Comparison of ENCODE assay signal across 25 cellular contexts in genomic region chr1:109827466-109827865, GRCh38.
A peak's percentile ranks its signal among the peaks of the same experiment; 100 is the strongest.
DNase-seq lines count a peak whose midpoint lies in the region; ATAC-seq and TF ChIP-seq lines count a peak whose summit lies in the region.
"Had no signal": no experiment of that assay in that cellular context is flagged by ENCODE, and none has a peak within 500 bp of the region (broad histone marks: within the 10 kb centered on the region; RNA-seq: fewer than 3 reads in every experiment).

No MANE protein-coding gene starts in this region.

- peak overlapping the region in 8 of 11 experiments; percentile 17 to 100 (median 64); a peak in 13 of 22 replicates for H3K27ac ChIP-seq in BLaER1 treated with 17β-estradiol and CSF1 and Interleukin-3, amounts not matched to agents 10 nM and 100 nM
- H3K27ac ChIP-seq in neural progenitor cell = no peak overlapping the region
- H3K27ac ChIP-seq: body of pancreas, colonic mucosa, uterus had no signal

- H4K20me1 ChIP-seq in BLaER1 treated with 17β-estradiol and CSF1 and Interleukin-3, amounts not matched to agents 10 nM and 100 nM = no peaks in the 10 kb centered on the region
- no peaks in the 10 kb centered on the region for H4K20me1 ChIP-seq in neural progenitor cell (ENCODE audit: low read depth)

- no peak overlapping the region for H2AFZ ChIP-seq in neural progenitor cell (replicated peaks)

- no peak overlapping the region for H3K4me3 Mint-ChIP-seq in neural progenitor cell
- H3K4me3 Mint-ChIP-seq: activated B cell treated with CpG ODN at 0.5 μM for 24 hours; CD4-positive, CD25-positive, alpha-beta regulatory T cell; memory B cell; naive thymus-derived CD8-positive, alpha-beta T cell; T-helper 1 cell treated with Interleukin-12 subunit alpha and Interleukin-12 subunit beta and Interleukin-4 antibody, amounts not matched to agents 30 μg/mL and 1 μg/mL, for 36 hours had no signal

- H3K4me1 ChIP-seq in BLaER1 treated with 17β-estradiol and CSF1 and Interleukin-3, amounts not matched to agents 10 nM and 100 nM = peaks cover 15 to 59% (median 50%) of the 10 kb centered on the region in 10 experiments
- H3K4me1 ChIP-seq in adipocyte (ENCODE audit: control insufficient read depth, insufficient read depth, low read length) (peaks cover 70% of the 10 kb centered on the region), neural progenitor cell (peaks cover 3% of the 10 kb centered on the region)
- H3K4me1 ChIP-seq: body of pancreas, colonic mucosa had no signal

- no peak overlapping the region for H3K4me3 ChIP-seq in BLaER1 treated with 17β-estradiol and CSF1 and Interleukin-3, amounts not matched to agents 10 nM and 100 nM
- no peak overlapping the region for H3K4me3 ChIP-seq in adipocyte (ENCODE audit: low read length)
- no peak overlapping the region for H3K4me3 ChIP-seq in neural progenitor cell
- H3K4me3 ChIP-seq: body of pancreas, colonic mucosa, uterus had no signal

- ATAC-seq in HG03025 (IDR thresholded peaks at IDR 0.05; ENCODE audit: low FRiP score, unreplicated experiment) = no peak
- ATAC-seq in HG02981 (IDR thresholded peaks at IDR 0.05; ENCODE audit: unreplicated experiment) = no peak
- ATAC-seq: activated naive CD4-positive, alpha-beta T cell treated with anti-CD3 and anti-CD28 coated beads, Interleukin-2, amount 50 U/mL, for 72 hours; body of pancreas; naive thymus-derived CD8-positive, alpha-beta T cell had no signal

- no peaks in the 10 kb centered on the region for H3F3A ChIP-seq in neural progenitor cell (ENCODE audit: low read depth)

- no peaks in the 10 kb centered on the region for H3K27me3 ChIP-seq in BLaER1 treated with 17β-estradiol and CSF1 and Interleukin-3, amounts not matched to agents 10 nM and 100 nM
- H3K27me3 ChIP-seq in adipocyte (replicated peaks; ENCODE audit: control insufficient read depth, insufficient read depth, low read length) (no peaks in the 10 kb centered on the region), neural progenitor cell (no peaks in the 10 kb centered on the region)
- H3K27me3 ChIP-seq: body of pancreas, colonic mucosa, uterus had no signal

- no peak overlapping the region for H3K9ac ChIP-seq in BLaER1 treated with 17β-estradiol and CSF1 and Interleukin-3, amounts not matched to agents 10 nM and 100 nM
- H3K9ac ChIP-seq in adipocyte (ENCODE audit: low read length) = no peak overlapping the region
- no peak overlapping the region for H3K9ac ChIP-seq in neural progenitor cell

- peaks cover 4% of the 10 kb centered on the region for H3K9me3 Mint-ChIP-seq in neural progenitor cell
- H3K9me3 Mint-ChIP-seq: activated B cell treated with CpG ODN at 0.5 μM for 24 hours, memory B cell had no signal

- peaks cover 2% of the 10 kb centered on the region for H3K27me3 Mint-ChIP-seq in neural progenitor cell (ENCODE audit: insufficient read depth, low read depth)
- H3K27me3 Mint-ChIP-seq: CD4-positive, CD25-positive, alpha-beta regulatory T cell; naive thymus-derived CD8-positive, alpha-beta T cell had no signal

- TF ChIP-seq CTCF in neural progenitor cell (IDR thresholded peaks at IDR 0.05) = no peak

- DNase-seq in LHCN-M2 (ENCODE audit: low read depth) (peak; percentile 78), adipocyte (ENCODE audit: low read depth) (peak; percentile 47), neural progenitor cell (ENCODE audit: low spot score) (no peak), UCSD-AML1 (lab: John Stamatoyannopoulos, UW; ENCODE audit: unreplicated experiment) (no peak), DMS53 (lab: John Stamatoyannopoulos, UW) (no peak)
- DNase-seq: activated B cell treated with CpG ODN at 0.5 μM for 24 hours; body of pancreas; CD4-positive, CD25-positive, alpha-beta regulatory T cell; colonic mucosa; KG1; kidney; naive thymus-derived CD8-positive, alpha-beta T cell; NCI-H1105; NCI-H2107; NCI-H524; SIG-M5; small intestine; stimulated activated CD4-positive, alpha-beta T cell treated with anti-CD3 and anti-CD28 coated beads, Interleukin-4, amount 100 ng/mL, for 24 hours had no signal

- H3K36me3 ChIP-seq in BLaER1 treated with 17β-estradiol and CSF1 and Interleukin-3, amounts not matched to agents 10 nM and 100 nM = no peaks in the 10 kb centered on the region
- H3K36me3 ChIP-seq in adipocyte (ENCODE audit: control insufficient read depth, insufficient read depth, low read length, severe bottlenecking) (no peaks in the 10 kb centered on the region), neural progenitor cell (no peaks in the 10 kb centered on the region)
- H3K36me3 ChIP-seq: colonic mucosa, uterus had no signal

- H3K27ac Mint-ChIP-seq in neural progenitor cell = peak overlapping the region; percentile 66
- H3K27ac Mint-ChIP-seq: activated B cell treated with CpG ODN at 0.5 μM for 24 hours; activated naive CD4-positive, alpha-beta T cell treated with anti-CD3 and anti-CD28 coated beads, Interleukin-2, amount 50 U/mL, for 72 hours; memory B cell; naive thymus-derived CD8-positive, alpha-beta T cell; T-helper 1 cell treated with Interleukin-12 subunit alpha and Interleukin-12 subunit beta and Interleukin-4 antibody, amounts not matched to agents 30 μg/mL and 1 μg/mL, for 36 hours had no signal

- H3K9me3 ChIP-seq in BLaER1 treated with 17β-estradiol and CSF1 and Interleukin-3, amounts not matched to agents 10 nM and 100 nM (replicated peaks in 1 of 11) = peaks cover 6 to 15% (median 10%) of the 10 kb centered on the region in 11 experiments; a peak in 21 of 22 replicates
- H3K9me3 ChIP-seq in adipocyte (ENCODE audit: control insufficient read depth, low read length) (no peaks in the 10 kb centered on the region), neural progenitor cell (ENCODE audit: low read depth) (no peaks in the 10 kb centered on the region)
- H3K9me3 ChIP-seq: body of pancreas, colonic mucosa, uterus had no signal

- H3K79me2 ChIP-seq in neural progenitor cell (ENCODE audit: low read depth) = no peaks in the 10 kb centered on the region

- H3K4me1 Mint-ChIP-seq in neural progenitor cell = peaks cover 9% of the 10 kb centered on the region

- H3K4me2 ChIP-seq in BLaER1 treated with 17β-estradiol and CSF1 and Interleukin-3, amounts not matched to agents 10 nM and 100 nM = peak overlapping the region in 9 of 11 experiments; percentile 54 to 92 (median 83); a peak in 15 of 22 replicates
- no peak overlapping the region for H3K4me2 ChIP-seq in neural progenitor cell

- no peaks in the 10 kb centered on the region for H3K36me3 Mint-ChIP-seq in neural progenitor cell
- H3K36me3 Mint-ChIP-seq: CD4-positive, CD25-positive, alpha-beta regulatory T cell; memory B cell had no signal

Comparison
In these comparisons a context has a peak if more than half of its experiments do, and no peak if none do; other contexts are left out.
1. DNase-seq: peak in LHCN-M2 (single experiment) and adipocyte (single experiment); none in neural progenitor cell (single experiment), UCSD-AML1 (single experiment) and DMS53 (single experiment).